ENCODE assay signal across 11 cellular contexts in the genomic region with DNA sequence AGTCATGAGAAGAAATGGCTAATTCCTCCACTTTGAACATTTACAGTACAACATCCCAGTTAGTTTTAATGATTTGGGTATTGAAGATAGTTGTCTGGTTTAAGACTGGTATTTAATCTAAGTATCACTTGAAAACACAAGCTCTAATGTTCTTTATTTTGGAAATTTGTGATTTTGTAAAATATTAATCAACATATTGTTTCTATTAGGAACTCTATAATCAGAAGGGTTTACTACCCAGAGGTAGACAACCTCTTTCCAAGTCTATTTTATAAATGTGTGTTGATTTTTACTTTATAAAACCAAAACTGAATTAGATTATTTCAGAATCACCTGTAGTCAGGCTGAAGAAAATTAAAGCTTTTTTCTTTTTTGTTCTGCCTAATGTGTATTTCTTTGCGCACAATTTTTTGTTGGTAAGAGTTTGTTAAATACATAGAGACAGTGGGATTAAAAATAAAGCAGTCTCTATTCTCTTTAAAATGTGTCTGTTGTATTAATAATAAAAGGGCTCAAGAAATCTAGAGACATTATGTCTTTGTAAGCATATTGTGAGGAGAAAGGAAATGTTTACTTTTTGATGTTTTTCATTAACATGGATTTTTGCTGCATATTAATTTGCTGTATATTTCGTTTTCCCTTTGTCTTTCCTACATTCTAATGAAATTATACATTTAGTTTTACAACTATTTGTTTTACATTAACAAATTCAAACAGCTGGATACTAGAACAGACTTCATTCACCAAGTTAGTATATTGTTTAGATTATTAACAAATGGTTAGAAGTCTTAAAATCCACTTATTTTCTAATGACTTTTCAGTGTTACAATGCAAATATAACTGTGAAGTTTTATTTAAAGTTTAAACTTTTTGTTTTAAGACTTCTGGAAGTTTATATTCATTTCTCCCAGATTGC. TPM values are rescaled to one million over a fixed set of nuclear protein-coding genes. Genes with fewer than 3 reads are reported as not detected.
A peak's percentile ranks its signal among the peaks of the same experiment; 100 is the strongest.
DNase-seq lines count a peak whose midpoint lies in the region; ATAC-seq, FAIRE-seq and TF ChIP-seq lines count a peak whose summit lies in the region.
"Had no signal": no experiment of that assay in that cellular context is flagged by ENCODE, and none has a peak within 500 bp of the region (broad histone marks: within the 10 kb centered on the region; RNA-seq: fewer than 3 reads in every experiment).

No MANE protein-coding gene starts in this region.

- peaks cover 65% of the 10 kb centered on the region for H3K79me2 ChIP-seq in DOHH2 (ENCODE audit: control insufficient read depth, low read length)
- peaks cover 62% of the 10 kb centered on the region for H3K79me2 ChIP-seq in Loucy (ENCODE audit: insufficient read depth, low read length)
- peaks cover 45% of the 10 kb centered on the region for H3K79me2 ChIP-seq in astrocyte (ENCODE audit: insufficient read depth, low read length)

- H3K9me3 Mint-ChIP-seq in astrocyte (ENCODE audit: unreplicated experiment) (no peaks in the 10 kb centered on the region), nephron (no peaks in the 10 kb centered on the region)

- peak overlapping the region; percentile 93 for H3K9ac ChIP-seq in Loucy (ENCODE audit: low read depth, low read length, poor library complexity, severe bottlenecking)
- no peak overlapping the region for H3K9ac ChIP-seq in astrocyte (ENCODE audit: low read length)

- no peaks in the 10 kb centered on the region for H3K36me3 Mint-ChIP-seq in astrocyte (ENCODE audit: low read depth, unreplicated experiment)
- H3K36me3 Mint-ChIP-seq in nephron (ENCODE audit: low read depth): peaks cover 4% of the 10 kb centered on the region

- ATAC-seq in body of pancreas: no peak
- ATAC-seq in HG02610 (IDR thresholded peaks at IDR 0.05; ENCODE audit: unreplicated experiment): no peak
- ATAC-seq: heart right ventricle had no signal

- H3K27me3 Mint-ChIP-seq in astrocyte (ENCODE audit: low read depth, unreplicated experiment) (peaks cover 42% of the 10 kb centered on the region), nephron (ENCODE audit: low read depth) (peaks cover 98% of the 10 kb centered on the region)

- no peaks in the 10 kb centered on the region for H3K9me2 ChIP-seq in DOHH2 (replicated peaks; ENCODE audit: control insufficient read depth, low read length)
- no peaks in the 10 kb centered on the region for H3K9me2 ChIP-seq in Loucy (replicated peaks; ENCODE audit: low read depth, low read length)

- H3K9me3 ChIP-seq in DOHH2 (ENCODE audit: control insufficient read depth, insufficient read depth, low read length) (no peaks in the 10 kb centered on the region), Loucy (ENCODE audit: insufficient read depth, low read depth, low read length) (no peaks in the 10 kb centered on the region), astrocyte (ENCODE audit: insufficient read depth, low read depth, low read length) (no peaks in the 10 kb centered on the region), body of pancreas (no peaks in the 10 kb centered on the region)
- H3K9me3 ChIP-seq: heart right ventricle had no signal

- peak overlapping the region; percentile 96 for H3K4me3 ChIP-seq in DOHH2 (ENCODE audit: low read length)
- H3K4me3 ChIP-seq in Loucy (ENCODE audit: low read length, poor library complexity, severe bottlenecking): peak overlapping the region; percentile 79
- H3K4me3 ChIP-seq in astrocyte (ENCODE audit: insufficient read depth, low read depth, low read length): no peak overlapping the region
- H3K4me3 ChIP-seq in body of pancreas: no peak overlapping the region

- H3K4me1 Mint-ChIP-seq in astrocyte (ENCODE audit: low read depth, unreplicated experiment): peaks cover 24% of the 10 kb centered on the region
- peaks cover 35% of the 10 kb centered on the region for H3K4me1 Mint-ChIP-seq in nephron

- DNase-seq in astrocyte (ENCODE audit: low read depth): no peak
- no peak for DNase-seq in body of pancreas
- DNase-seq in DMS114 treated with DMSO at 0.1 percent for 48 hours (lab: John Stamatoyannopoulos, UW; ENCODE audit: unreplicated experiment): no peak
- DNase-seq: activated gamma-delta T cell, DMS79, heart right ventricle, NCI-H146 had no signal

- H3K4me3 Mint-ChIP-seq in astrocyte (ENCODE audit: unreplicated experiment): peak overlapping the region; percentile 95
- H3K4me3 Mint-ChIP-seq in nephron: peak overlapping the region; percentile 85 to 89 (median 87)

- no peak for FAIRE-seq in astrocyte (lab: Jason Lieb, UNC)

- TF ChIP-seq CTCF in DOHH2 (IDR thresholded peaks at IDR 0.05; ENCODE audit: low read depth, low read length, poor library complexity, severe bottlenecking): no peak
- TF ChIP-seq CTCF in Loucy (conservative IDR thresholded peaks at IDR 0.05; ENCODE audit: low read length): no peak
- no peak for TF ChIP-seq CTCF in astrocyte (IDR thresholded peaks at IDR 0.05; ENCODE audit: insufficient read depth, low read depth, low read length)
- no peak for TF ChIP-seq CTCF in nephron (IDR thresholded peaks at IDR 0.05; ENCODE audit: unreplicated experiment in 3 of 3)
- TF ChIP-seq CTCF in body of pancreas (IDR thresholded peaks at IDR 0.05): no peak

- peak overlapping the region; percentile 95 for H3K4me2 ChIP-seq in DOHH2 (ENCODE audit: low read length)
- peak overlapping the region; percentile 80 for H3K4me2 ChIP-seq in Loucy (ENCODE audit: low read depth, low read length, poor library complexity, severe bottlenecking)
- peak overlapping the region; percentile 91 for H3K4me2 ChIP-seq in astrocyte (ENCODE audit: low read length)

- no peaks in the 10 kb centered on the region for H3K27me3 ChIP-seq in DOHH2 (ENCODE audit: control insufficient read depth, low read length)
- no peaks in the 10 kb centered on the region for H3K27me3 ChIP-seq in Loucy (ENCODE audit: insufficient read depth, low read length, poor library complexity, severe bottlenecking)
- peaks cover 48% of the 10 kb centered on the region for H3K27me3 ChIP-seq in astrocyte (ENCODE audit: insufficient read depth, low read length)
- no peaks in the 10 kb centered on the region for H3K27me3 ChIP-seq in body of pancreas

- H3F3A ChIP-seq in DOHH2 (ENCODE audit: control insufficient read depth, insufficient read depth) (peaks cover 34% of the 10 kb centered on the region), Loucy (ENCODE audit: low read depth) (peaks cover 7% of the 10 kb centered on the region; the same call in 1 of the 2 replicates)

- H3K36me3 ChIP-seq in DOHH2 (ENCODE audit: control insufficient read depth, low read length) (peaks cover 15% of the 10 kb centered on the region), Loucy (ENCODE audit: insufficient read depth, low read length) (no peaks in the 10 kb centered on the region), astrocyte (ENCODE audit: insufficient read depth, low read length) (no peaks in the 10 kb centered on the region), body of pancreas (replicated peaks in 1 of 2; ENCODE audit: insufficient read depth in 1 of 2, low read depth in 2 of 2) (no peaks in the 10 kb centered on the region)
- H3K36me3 ChIP-seq: heart right ventricle had no signal

- no peak overlapping the region for H3K27ac ChIP-seq in DOHH2 (ENCODE audit: low read depth, low read length)
- H3K27ac ChIP-seq in astrocyte (ENCODE audit: low read depth, low read length): no peak overlapping the region
- H3K27ac ChIP-seq in body of pancreas: no peak overlapping the region

- intact Hi-C loops in body of pancreas (cut with DNase I): no loop called here

- H3K4me1 ChIP-seq in DOHH2 (ENCODE audit: control insufficient read depth, low read length): peaks cover 66% of the 10 kb centered on the region
- H3K4me1 ChIP-seq in Loucy (ENCODE audit: insufficient read depth, low read length, poor library complexity, severe bottlenecking): peaks cover 49% of the 10 kb centered on the region
- peaks cover 37% of the 10 kb centered on the region for H3K4me1 ChIP-seq in astrocyte (ENCODE audit: insufficient read depth, low read length)
- peaks cover 51% of the 10 kb centered on the region for H3K4me1 ChIP-seq in body of pancreas

- H3K27ac Mint-ChIP-seq in astrocyte (ENCODE audit: unreplicated experiment) (no peak overlapping the region), nephron (no peak overlapping the region)

- WGBS in body of pancreas, 2 donors: 48 to 58% methylated on average over 2 of the region's 2 CpGs

- H4K20me1 ChIP-seq in DOHH2 (ENCODE audit: control insufficient read depth, insufficient read depth, low read depth, low read length): peaks cover 19% of the 10 kb centered on the region
- peaks cover 48% of the 10 kb centered on the region for H4K20me1 ChIP-seq in Loucy (ENCODE audit: insufficient read depth, low read length, poor library complexity, severe bottlenecking)
- H4K20me1 ChIP-seq in astrocyte (ENCODE audit: insufficient read depth, low read length): peaks cover 53% of the 10 kb centered on the region

- no peak overlapping the region for H2AFZ ChIP-seq in Loucy (ENCODE audit: low read length)
- H2AFZ ChIP-seq in astrocyte (ENCODE audit: low read depth, low read length): no peak overlapping the region

- TF ChIP-seq POLR2A in body of pancreas (IDR thresholded peaks at IDR 0.05): no peak

RNA-seq across cellular contexts. Expression of gene PURA, which starts 3.8 kb away (rescaled TPM):
- 9.1 and 9.2 TPM in 2 replicates for total RNA-seq in astrocyte
- 10 to 100 TPM; 29.1 to 34.6 TPM for total RNA-seq in body of pancreas

RNA-seq across cellular contexts. Expression of gene IGIP, which starts 15.7 kb away (rescaled TPM):
- 2.4 and 2.6 TPM in 2 replicates for total RNA-seq in astrocyte
- total RNA-seq in body of pancreas: 10 to 100 TPM in 1 of 2 donors, 1 to 10 TPM in 1; 6.3 to 16.6 TPM

Comparison
In these comparisons a context has a peak if more than half of its experiments do, and no peak if none do; other contexts are left out.
1. H3K4me3 ChIP-seq: peak in DOHH2 (single experiment) and Loucy (single experiment); none in astrocyte (single experiment) and body of pancreas (0 of 2).
2. Peak in every context shown above with its lines, with median percentiles within 50 percentile points of each other: H3K4me2 ChIP-seq.